Comparison of ENCODE assay signal across 11 cellular contexts in genomic region chr3:27166888-27167287, GRCh38.
DNase-seq lines count a peak whose midpoint lies in the region; TF ChIP-seq lines count a peak whose summit lies in the region.
"Had no signal": no experiment of that assay in that cellular context is flagged by ENCODE, and none has a peak within 500 bp of the region (broad histone marks: within the 10 kb centered on the region; RNA-seq: fewer than 3 reads in every experiment).

No MANE protein-coding gene starts in this region.

- H3K9ac ChIP-seq in colonic mucosa (ENCODE audit: low read depth in 2 of 2, low read length in 2 of 2): no peak overlapping the region

- POLR2A ChIA-PET in AG04449 (lab: Yijun Ruan, JAX): no interaction called here
- POLR2A ChIA-PET in GM10248 (lab: Yijun Ruan, JAX): no interaction called here

- no peak overlapping the region for H3K4me3 Mint-ChIP-seq in nephron progenitor cell

- H3K9me3 ChIP-seq in colonic mucosa (no peaks in the 10 kb centered on the region), thyroid gland (no peaks in the 10 kb centered on the region)

- no peaks in the 10 kb centered on the region for H3K9me3 Mint-ChIP-seq in nephron progenitor cell

- H3K27ac ChIP-seq in colonic mucosa (no peak overlapping the region), thyroid gland (no peak overlapping the region)
- H3K27ac ChIP-seq: SK-N-MC had no signal

- 59 to 69% methylated on average over 3 of the region's 3 CpGs for whole genome bisulfite sequencing in thyroid gland, 2 donors

- no peak overlapping the region for H3K27ac Mint-ChIP-seq in nephron progenitor cell

- H3K4me1 ChIP-seq in colonic mucosa (no peaks in the 10 kb centered on the region), thyroid gland (peaks cover 0 to 8% of the 10 kb centered on the region in 2 donors)

- intact Hi-C loops in colonic mucosa (cut with DNase I): no loop called here
- intact Hi-C loops in thyroid gland (cut with DNase I): no loop called here

- H3K36me3 Mint-ChIP-seq in nephron progenitor cell (ENCODE audit: low read depth): no peaks in the 10 kb centered on the region

- H3K4me3 ChIP-seq in AG04449 (ENCODE audit: low read depth, low read length) (no peak overlapping the region), colonic mucosa (no peak overlapping the region), thyroid gland (replicated peaks in 1 of 3) (no peak overlapping the region)
- H3K4me3 ChIP-seq: SK-N-MC had no signal

- H3K4me1 Mint-ChIP-seq in nephron progenitor cell: no peaks in the 10 kb centered on the region

- DNase-seq in AG04449 (ENCODE audit: low read depth, low spot score) (peak; percentile 97), HT-29 (ENCODE audit: low spot score) (peak; percentile 68), anterior cingulate cortex (lab: John Stamatoyannopoulos, UW) (peak in 36 of 58 donors; percentile 1 to 73 (median 21)), inferior parietal cortex (ENCODE audit: extremely low spot score) (peak; percentile 47), colonic mucosa (no peak), GM10248 (ENCODE audit: extremely low spot score) (no peak), nephron progenitor cell (no peak), thyroid gland (no peak)
- DNase-seq: activated T-cell treated with anti-CD3 and anti-CD28 coated beads for 4 hours; effector memory CD4-positive, alpha-beta T cell had no signal

- TF ChIP-seq POLR2A in thyroid gland (IDR thresholded peaks at IDR 0.05): no peak

- H3K27me3 ChIP-seq in colonic mucosa (no peaks in the 10 kb centered on the region), thyroid gland (no peaks in the 10 kb centered on the region)

- TF ChIP-seq CTCF in AG04449 (IDR thresholded peaks at IDR 0.05; ENCODE audit: insufficient read depth, low read length, missing control alignments): no peak
- TF ChIP-seq CTCF in colonic mucosa (IDR thresholded peaks at IDR 0.05): no peak
- no peak for TF ChIP-seq CTCF in GM10248 (IDR thresholded peaks at IDR 0.05; ENCODE audit: control extremely low read depth, extremely low read depth, low read depth, missing control alignments)
- no peak for TF ChIP-seq CTCF in nephron progenitor cell (IDR thresholded peaks at IDR 0.05)
- no peak for TF ChIP-seq CTCF in thyroid gland (IDR thresholded peaks at IDR 0.05)

- CTCF ChIA-PET in AG04449 (lab: Yijun Ruan, JAX) (interaction anchor here (0.9 kb wide), 1 partner anchor 32 kb away, joined by 4 read pairs; no protein-coding TSS in a partner anchor), GM10248 (lab: Yijun Ruan, JAX) (no interaction called here)

- peaks cover 4% of the 10 kb centered on the region for H3K27me3 Mint-ChIP-seq in nephron progenitor cell (ENCODE audit: low read depth, poor library complexity)

- no peaks in the 10 kb centered on the region for H3K36me3 ChIP-seq in colonic mucosa
- H3K36me3 ChIP-seq in thyroid gland: no peaks in the 10 kb centered on the region

Comparison
In these comparisons a context has a peak if more than half of its experiments do, and no peak if none do; other contexts are left out.
1. DNase-seq: peak in AG04449 (single experiment), HT-29 (single experiment), anterior cingulate cortex (36 of 58) and inferior parietal cortex (single experiment); none in colonic mucosa (single experiment), GM10248 (single experiment), nephron progenitor cell (single experiment) and thyroid gland (0 of 2).